1 cellular context compared by ENCODE assay signal in the genomic region with DNA sequence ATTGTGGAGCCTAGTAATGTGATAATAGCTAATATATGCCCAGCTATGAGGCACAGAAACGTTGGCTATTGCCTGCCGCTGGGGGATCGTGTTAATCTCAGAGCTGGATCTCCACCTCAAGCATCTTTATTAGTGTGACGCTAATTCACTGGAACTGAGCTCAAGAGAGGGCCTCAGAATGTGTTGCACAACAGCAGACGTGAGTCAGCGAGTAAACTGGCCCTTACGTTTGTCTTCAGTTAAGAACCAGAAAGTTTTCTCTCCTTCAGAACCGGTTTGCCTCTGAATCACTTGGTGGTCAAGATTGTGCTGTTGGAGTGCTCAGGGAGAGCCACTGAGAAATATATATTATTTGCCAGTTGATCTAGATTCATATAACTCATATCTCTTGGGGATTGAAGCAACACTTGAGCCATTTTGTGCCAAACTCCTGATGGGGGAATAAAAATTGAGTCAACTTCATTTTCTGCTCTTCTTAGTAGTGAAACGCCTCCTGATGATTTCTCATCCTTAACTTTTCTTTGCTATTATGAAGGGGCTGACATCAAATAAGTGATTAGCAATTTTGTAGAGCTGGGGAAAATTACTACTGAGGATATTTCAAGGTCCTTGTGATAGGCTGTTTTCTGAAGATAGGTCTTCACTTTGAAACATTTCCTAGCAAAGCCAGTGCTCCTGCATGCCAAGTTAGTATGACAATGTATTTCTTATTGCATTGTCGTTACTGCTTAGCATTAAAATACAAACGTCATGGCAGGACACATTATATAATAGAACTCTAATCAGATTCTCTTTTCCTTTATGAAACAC.
TF ChIP-seq lines count a peak whose summit lies in the region.

No MANE protein-coding gene starts in this region.

TF ChIP-seq in K562, 482 proteins besides CTCF, POLR2A, EP300 and RAD21 (continued from another document):
- TF ChIP-seq, protein P1, sequence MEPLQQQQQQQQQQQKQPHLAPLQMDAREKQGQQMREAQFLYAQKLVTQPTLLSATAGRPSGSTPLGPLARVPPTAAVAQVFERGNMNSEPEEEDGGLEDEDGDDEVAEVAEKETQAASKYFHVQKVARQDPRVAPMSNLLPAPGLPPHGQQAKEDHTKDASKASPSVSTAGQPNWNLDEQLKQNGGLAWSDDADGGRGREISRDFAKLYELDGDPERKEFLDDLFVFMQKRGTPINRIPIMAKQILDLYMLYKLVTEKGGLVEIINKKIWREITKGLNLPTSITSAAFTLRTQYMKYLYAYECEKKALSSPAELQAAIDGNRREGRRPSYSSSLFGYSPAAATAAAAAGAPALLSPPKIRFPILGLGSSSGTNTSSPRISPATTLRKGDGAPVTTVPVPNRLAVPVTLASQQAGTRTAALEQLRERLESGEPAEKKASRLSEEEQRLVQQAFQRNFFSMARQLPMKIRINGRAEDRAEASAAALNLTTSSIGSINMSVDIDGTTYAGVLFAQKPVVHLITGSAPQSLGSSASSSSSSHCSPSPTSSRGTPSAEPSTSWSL (CRISPR knock-in tag; IDR thresholded peaks at IDR 0.05; ENCODE audit: borderline replicate concordance) = no peak
- no peak for TF ChIP-seq PURB (CRISPR knock-in tag; IDR thresholded peaks at IDR 0.05; ENCODE audit: low read depth)
- TF ChIP-seq KDM1A (IDR thresholded peaks at IDR 0.05) = no peak
- no peak for TF ChIP-seq NFYB (IDR thresholded peaks at IDR 0.05; ENCODE audit: extremely low read depth, insufficient read length)
- TF ChIP-seq ZNF124 (CRISPR knock-in tag; IDR thresholded peaks at IDR 0.05) = no peak
- no peak for TF ChIP-seq ZNF407 (IDR thresholded peaks at IDR 0.05; ENCODE audit: low read depth)
- TF ChIP-seq, protein P2, sequence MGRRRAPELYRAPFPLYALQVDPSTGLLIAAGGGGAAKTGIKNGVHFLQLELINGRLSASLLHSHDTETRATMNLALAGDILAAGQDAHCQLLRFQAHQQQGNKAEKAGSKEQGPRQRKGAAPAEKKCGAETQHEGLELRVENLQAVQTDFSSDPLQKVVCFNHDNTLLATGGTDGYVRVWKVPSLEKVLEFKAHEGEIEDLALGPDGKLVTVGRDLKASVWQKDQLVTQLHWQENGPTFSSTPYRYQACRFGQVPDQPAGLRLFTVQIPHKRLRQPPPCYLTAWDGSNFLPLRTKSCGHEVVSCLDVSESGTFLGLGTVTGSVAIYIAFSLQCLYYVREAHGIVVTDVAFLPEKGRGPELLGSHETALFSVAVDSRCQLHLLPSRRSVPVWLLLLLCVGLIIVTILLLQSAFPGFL (CRISPR knock-in tag; IDR thresholded peaks at IDR 0.05) = no peak
- no peak for TF ChIP-seq ARHGAP35 (IDR thresholded peaks at IDR 0.05; ENCODE audit: partially characterized antibody)
- TF ChIP-seq FOXK2 (conservative IDR thresholded peaks at IDR 0.05 in 1 of 2, IDR thresholded peaks at IDR 0.05 in 1 of 2; ENCODE audit: low read depth in 2 of 2) = no peak
- peak; percentile 93 for TF ChIP-seq KLF6 (CRISPR knock-in tag; IDR thresholded peaks at IDR 0.05; ENCODE audit: borderline replicate concordance)
- TF ChIP-seq ZNF197 (CRISPR knock-in tag; IDR thresholded peaks at IDR 0.05; ENCODE audit: low read depth) = peak; percentile 90; the same call in 1 of the 2 replicates
- TF ChIP-seq ZNF77 (CRISPR knock-in tag; IDR thresholded peaks at IDR 0.05) = no peak
- TF ChIP-seq RNF2 (IDR thresholded peaks at IDR 0.05) = no peak
- no peak for TF ChIP-seq NELFE (IDR thresholded peaks at IDR 0.05; ENCODE audit: insufficient read depth, insufficient read length)
- no peak for TF ChIP-seq ZNF224 (CRISPR knock-in tag; IDR thresholded peaks at IDR 0.05)
- TF ChIP-seq ZNF318 (IDR thresholded peaks at IDR 0.05; ENCODE audit: borderline replicate concordance in 1 of 2, low read depth in 1 of 2) = no peak
